Comparison of ENCODE assay signal across 1 cellular context in the genomic region with DNA sequence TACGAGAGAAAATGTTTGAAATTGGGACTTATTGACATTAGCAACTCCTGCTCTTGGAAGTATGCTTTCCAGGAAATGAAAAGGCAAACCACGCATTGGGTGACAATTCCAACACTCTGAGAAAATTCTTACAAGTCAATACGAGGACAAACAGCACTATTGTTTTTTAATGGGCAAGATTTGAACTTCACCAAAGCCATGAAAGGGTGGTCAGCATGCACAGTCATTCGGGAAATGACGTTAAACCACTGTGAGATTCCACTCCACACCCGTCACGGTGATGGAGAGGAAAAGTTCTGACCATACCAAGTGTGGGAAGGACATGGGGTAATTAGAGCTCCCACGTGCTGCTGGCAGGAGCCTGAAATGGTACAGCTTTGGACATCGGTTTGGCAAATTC.
TF ChIP-seq lines count a peak whose summit lies in the region.

No MANE protein-coding gene starts in this region.

TF ChIP-seq in HepG2, 621 proteins besides CTCF, POLR2A, EP300 and RAD21:
- TF ChIP-seq, protein P1, sequence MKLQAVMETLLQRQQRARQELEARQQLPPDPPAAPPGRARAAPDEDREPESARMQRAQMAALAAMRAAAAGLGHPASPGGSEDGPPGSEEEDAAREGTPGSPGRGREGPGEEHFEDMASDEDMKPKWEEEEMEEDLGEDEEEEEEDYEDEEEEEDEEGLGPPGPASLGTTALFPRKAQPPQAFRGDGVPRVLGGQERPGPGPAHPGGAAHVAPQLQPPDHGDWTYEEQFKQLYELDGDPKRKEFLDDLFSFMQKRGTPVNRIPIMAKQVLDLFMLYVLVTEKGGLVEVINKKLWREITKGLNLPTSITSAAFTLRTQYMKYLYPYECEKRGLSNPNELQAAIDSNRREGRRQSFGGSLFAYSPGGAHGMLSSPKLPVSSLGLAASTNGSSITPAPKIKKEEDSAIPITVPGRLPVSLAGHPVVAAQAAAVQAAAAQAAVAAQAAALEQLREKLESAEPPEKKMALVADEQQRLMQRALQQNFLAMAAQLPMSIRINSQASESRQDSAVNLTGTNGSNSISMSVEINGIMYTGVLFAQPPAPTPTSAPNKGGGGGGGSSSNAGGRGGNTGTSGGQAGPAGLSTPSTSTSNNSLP (IDR thresholded peaks at IDR 0.05; ENCODE audit: low read depth, low read length) = no peak
- TF ChIP-seq, protein P2, sequence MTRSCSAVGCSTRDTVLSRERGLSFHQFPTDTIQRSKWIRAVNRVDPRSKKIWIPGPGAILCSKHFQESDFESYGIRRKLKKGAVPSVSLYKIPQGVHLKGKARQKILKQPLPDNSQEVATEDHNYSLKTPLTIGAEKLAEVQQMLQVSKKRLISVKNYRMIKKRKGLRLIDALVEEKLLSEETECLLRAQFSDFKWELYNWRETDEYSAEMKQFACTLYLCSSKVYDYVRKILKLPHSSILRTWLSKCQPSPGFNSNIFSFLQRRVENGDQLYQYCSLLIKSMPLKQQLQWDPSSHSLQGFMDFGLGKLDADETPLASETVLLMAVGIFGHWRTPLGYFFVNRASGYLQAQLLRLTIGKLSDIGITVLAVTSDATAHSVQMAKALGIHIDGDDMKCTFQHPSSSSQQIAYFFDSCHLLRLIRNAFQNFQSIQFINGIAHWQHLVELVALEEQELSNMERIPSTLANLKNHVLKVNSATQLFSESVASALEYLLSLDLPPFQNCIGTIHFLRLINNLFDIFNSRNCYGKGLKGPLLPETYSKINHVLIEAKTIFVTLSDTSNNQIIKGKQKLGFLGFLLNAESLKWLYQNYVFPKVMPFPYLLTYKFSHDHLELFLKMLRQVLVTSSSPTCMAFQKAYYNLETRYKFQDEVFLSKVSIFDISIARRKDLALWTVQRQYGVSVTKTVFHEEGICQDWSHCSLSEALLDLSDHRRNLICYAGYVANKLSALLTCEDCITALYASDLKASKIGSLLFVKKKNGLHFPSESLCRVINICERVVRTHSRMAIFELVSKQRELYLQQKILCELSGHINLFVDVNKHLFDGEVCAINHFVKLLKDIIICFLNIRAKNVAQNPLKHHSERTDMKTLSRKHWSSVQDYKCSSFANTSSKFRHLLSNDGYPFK (CRISPR knock-in tag; IDR thresholded peaks at IDR 0.05; ENCODE audit: borderline replicate concordance) = no peak
- TF ChIP-seq BCL6 (CRISPR knock-in tag; IDR thresholded peaks at IDR 0.05) (peak; percentile 97), POGZ (CRISPR knock-in tag; IDR thresholded peaks at IDR 0.05) (no peak), NCOA5 (CRISPR knock-in tag; IDR thresholded peaks at IDR 0.05) (no peak), IRF2 (CRISPR knock-in tag; IDR thresholded peaks at IDR 0.05) (no peak), KDM5B (CRISPR knock-in tag; IDR thresholded peaks at IDR 0.05; ENCODE audit: borderline replicate concordance) (no peak), TBP (CRISPR knock-in tag; IDR thresholded peaks at IDR 0.05) (no peak), ZBTB1 (CRISPR knock-in tag; IDR thresholded peaks at IDR 0.05; ENCODE audit: borderline replicate concordance) (no peak), ZBTB7B (CRISPR knock-in tag; IDR thresholded peaks at IDR 0.05) (no peak), HNRNPL (IDR thresholded peaks at IDR 0.05; ENCODE audit: low read depth, low read length) (no peak), ZNF839 (CRISPR knock-in tag; IDR thresholded peaks at IDR 0.05; ENCODE audit: borderline replicate concordance) (no peak), ZNF614 (CRISPR knock-in tag; IDR thresholded peaks at IDR 0.05; ENCODE audit: borderline replicate concordance) (no peak), ZNF143 (CRISPR knock-in tag; IDR thresholded peaks at IDR 0.05) (no peak), RARA (CRISPR knock-in tag; IDR thresholded peaks at IDR 0.05) (peak; percentile 74), ZNF263 (CRISPR knock-in tag; IDR thresholded peaks at IDR 0.05) (no peak), KDM6A (CRISPR knock-in tag; IDR thresholded peaks at IDR 0.05; ENCODE audit: low read depth) (no peak), PAWR (CRISPR knock-in tag; IDR thresholded peaks at IDR 0.05; ENCODE audit: borderline replicate concordance) (no peak), FOXA3 (CRISPR knock-in tag; IDR thresholded peaks at IDR 0.05) (peak; percentile 46; the same call in 1 of the 2 replicates), ZNF207 (IDR thresholded peaks at IDR 0.05; ENCODE audit: borderline replicate concordance) (no peak)
- TF ChIP-seq, protein P3, sequence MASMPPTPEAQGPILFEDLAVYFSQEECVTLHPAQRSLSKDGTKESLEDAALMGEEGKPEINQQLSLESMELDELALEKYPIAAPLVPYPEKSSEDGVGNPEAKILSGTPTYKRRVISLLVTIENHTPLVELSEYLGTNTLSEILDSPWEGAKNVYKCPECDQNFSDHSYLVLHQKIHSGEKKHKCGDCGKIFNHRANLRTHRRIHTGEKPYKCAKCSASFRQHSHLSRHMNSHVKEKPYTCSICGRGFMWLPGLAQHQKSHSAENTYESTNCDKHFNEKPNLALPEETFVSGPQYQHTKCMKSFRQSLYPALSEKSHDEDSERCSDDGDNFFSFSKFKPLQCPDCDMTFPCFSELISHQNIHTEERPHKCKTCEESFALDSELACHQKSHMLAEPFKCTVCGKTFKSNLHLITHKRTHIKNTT (CRISPR knock-in tag; IDR thresholded peaks at IDR 0.05) = no peak
- TF ChIP-seq, protein P4, sequence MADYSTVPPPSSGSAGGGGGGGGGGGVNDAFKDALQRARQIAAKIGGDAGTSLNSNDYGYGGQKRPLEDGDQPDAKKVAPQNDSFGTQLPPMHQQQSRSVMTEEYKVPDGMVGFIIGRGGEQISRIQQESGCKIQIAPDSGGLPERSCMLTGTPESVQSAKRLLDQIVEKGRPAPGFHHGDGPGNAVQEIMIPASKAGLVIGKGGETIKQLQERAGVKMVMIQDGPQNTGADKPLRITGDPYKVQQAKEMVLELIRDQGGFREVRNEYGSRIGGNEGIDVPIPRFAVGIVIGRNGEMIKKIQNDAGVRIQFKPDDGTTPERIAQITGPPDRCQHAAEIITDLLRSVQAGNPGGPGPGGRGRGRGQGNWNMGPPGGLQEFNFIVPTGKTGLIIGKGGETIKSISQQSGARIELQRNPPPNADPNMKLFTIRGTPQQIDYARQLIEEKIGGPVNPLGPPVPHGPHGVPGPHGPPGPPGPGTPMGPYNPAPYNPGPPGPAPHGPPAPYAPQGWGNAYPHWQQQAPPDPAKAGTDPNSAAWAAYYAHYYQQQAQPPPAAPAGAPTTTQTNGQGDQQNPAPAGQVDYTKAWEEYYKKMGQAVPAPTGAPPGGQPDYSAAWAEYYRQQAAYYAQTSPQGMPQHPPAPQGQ (CRISPR knock-in tag; IDR thresholded peaks at IDR 0.05; ENCODE audit: borderline replicate concordance) = no peak
- TF ChIP-seq, protein P5, sequence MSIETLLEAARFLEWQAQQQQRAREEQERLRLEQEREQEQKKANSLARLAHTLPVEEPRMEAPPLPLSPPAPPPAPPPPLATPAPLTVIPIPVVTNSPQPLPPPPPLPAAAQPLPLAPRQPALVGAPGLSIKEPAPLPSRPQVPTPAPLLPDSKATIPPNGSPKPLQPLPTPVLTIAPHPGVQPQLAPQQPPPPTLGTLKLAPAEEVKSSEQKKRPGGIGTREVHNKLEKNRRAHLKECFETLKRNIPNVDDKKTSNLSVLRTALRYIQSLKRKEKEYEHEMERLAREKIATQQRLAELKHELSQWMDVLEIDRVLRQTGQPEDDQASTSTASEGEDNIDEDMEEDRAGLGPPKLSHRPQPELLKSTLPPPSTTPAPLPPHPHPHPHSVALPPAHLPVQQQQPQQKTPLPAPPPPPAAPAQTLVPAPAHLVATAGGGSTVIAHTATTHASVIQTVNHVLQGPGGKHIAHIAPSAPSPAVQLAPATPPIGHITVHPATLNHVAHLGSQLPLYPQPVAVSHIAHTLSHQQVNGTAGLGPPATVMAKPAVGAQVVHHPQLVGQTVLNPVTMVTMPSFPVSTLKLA (IDR thresholded peaks at IDR 0.05) = 0 out of 2 replicates have a peak, but pooled peaks have one; percentile 14
- TF ChIP-seq, protein P6, sequence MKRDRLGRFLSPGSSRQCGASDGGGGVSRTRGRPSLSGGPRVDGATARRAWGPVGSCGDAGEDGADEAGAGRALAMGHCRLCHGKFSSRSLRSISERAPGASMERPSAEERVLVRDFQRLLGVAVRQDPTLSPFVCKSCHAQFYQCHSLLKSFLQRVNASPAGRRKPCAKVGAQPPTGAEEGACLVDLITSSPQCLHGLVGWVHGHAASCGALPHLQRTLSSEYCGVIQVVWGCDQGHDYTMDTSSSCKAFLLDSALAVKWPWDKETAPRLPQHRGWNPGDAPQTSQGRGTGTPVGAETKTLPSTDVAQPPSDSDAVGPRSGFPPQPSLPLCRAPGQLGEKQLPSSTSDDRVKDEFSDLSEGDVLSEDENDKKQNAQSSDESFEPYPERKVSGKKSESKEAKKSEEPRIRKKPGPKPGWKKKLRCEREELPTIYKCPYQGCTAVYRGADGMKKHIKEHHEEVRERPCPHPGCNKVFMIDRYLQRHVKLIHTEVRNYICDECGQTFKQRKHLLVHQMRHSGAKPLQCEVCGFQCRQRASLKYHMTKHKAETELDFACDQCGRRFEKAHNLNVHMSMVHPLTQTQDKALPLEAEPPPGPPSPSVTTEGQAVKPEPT (CRISPR knock-in tag; IDR thresholded peaks at IDR 0.05; ENCODE audit: low read depth) = no peak
- TF ChIP-seq, protein P7, sequence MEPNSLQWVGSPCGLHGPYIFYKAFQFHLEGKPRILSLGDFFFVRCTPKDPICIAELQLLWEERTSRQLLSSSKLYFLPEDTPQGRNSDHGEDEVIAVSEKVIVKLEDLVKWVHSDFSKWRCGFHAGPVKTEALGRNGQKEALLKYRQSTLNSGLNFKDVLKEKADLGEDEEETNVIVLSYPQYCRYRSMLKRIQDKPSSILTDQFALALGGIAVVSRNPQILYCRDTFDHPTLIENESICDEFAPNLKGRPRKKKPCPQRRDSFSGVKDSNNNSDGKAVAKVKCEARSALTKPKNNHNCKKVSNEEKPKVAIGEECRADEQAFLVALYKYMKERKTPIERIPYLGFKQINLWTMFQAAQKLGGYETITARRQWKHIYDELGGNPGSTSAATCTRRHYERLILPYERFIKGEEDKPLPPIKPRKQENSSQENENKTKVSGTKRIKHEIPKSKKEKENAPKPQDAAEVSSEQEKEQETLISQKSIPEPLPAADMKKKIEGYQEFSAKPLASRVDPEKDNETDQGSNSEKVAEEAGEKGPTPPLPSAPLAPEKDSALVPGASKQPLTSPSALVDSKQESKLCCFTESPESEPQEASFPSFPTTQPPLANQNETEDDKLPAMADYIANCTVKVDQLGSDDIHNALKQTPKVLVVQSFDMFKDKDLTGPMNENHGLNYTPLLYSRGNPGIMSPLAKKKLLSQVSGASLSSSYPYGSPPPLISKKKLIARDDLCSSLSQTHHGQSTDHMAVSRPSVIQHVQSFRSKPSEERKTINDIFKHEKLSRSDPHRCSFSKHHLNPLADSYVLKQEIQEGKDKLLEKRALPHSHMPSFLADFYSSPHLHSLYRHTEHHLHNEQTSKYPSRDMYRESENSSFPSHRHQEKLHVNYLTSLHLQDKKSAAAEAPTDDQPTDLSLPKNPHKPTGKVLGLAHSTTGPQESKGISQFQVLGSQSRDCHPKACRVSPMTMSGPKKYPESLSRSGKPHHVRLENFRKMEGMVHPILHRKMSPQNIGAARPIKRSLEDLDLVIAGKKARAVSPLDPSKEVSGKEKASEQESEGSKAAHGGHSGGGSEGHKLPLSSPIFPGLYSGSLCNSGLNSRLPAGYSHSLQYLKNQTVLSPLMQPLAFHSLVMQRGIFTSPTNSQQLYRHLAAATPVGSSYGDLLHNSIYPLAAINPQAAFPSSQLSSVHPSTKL (CRISPR knock-in tag; IDR thresholded peaks at IDR 0.05) = peak; percentile 37; the same call in 1 of the 2 replicates
- TF ChIP-seq, protein P8, sequence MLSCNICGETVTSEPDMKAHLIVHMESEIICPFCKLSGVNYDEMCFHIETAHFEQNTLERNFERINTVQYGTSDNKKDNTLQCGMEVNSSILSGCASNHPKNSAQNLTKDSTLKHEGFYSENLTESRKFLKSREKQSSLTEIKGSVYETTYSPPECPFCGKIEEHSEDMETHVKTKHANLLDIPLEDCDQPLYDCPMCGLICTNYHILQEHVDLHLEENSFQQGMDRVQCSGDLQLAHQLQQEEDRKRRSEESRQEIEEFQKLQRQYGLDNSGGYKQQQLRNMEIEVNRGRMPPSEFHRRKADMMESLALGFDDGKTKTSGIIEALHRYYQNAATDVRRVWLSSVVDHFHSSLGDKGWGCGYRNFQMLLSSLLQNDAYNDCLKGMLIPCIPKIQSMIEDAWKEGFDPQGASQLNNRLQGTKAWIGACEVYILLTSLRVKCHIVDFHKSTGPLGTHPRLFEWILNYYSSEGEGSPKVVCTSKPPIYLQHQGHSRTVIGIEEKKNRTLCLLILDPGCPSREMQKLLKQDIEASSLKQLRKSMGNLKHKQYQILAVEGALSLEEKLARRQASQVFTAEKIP (CRISPR knock-in tag; IDR thresholded peaks at IDR 0.05; ENCODE audit: borderline replicate concordance) = no peak
